In genomic region chr2:43073373-43073772, GRCh38 we compare ENCODE assay signal across 10 cellular contexts.
DNase-seq lines count a peak whose midpoint lies in the region; ATAC-seq and TF ChIP-seq lines count a peak whose summit lies in the region.
"Had no signal": no experiment of that assay in that cellular context is flagged by ENCODE, and none has a peak within 500 bp of the region (broad histone marks: within the 10 kb centered on the region; RNA-seq: fewer than 3 reads in every experiment).

No MANE protein-coding gene starts in this region.

- intact Hi-C loops in upper lobe of right lung (cut with DNase I): no loop called here

- H3K4me1 Mint-ChIP-seq in chondrocyte (ENCODE audit: low read depth): peaks cover 86% of the 10 kb centered on the region
- peaks cover 3% of the 10 kb centered on the region for H3K4me1 Mint-ChIP-seq in glutamatergic neuron (ENCODE audit: low read depth, unreplicated experiment)

- H3K4me1 ChIP-seq in upper lobe of right lung: peaks cover 55% of the 10 kb centered on the region

- H3K9me3 Mint-ChIP-seq in chondrocyte (ENCODE audit: low read depth) (no peaks in the 10 kb centered on the region), glutamatergic neuron (ENCODE audit: unreplicated experiment) (peaks cover 4% of the 10 kb centered on the region)
- H3K9me3 Mint-ChIP-seq: T-cell had no signal

- no peaks in the 10 kb centered on the region for H3K9me3 ChIP-seq in upper lobe of right lung

- H3K27ac Mint-ChIP-seq in chondrocyte (ENCODE audit: unreplicated experiment): peak overlapping the region; percentile 90
- no peak overlapping the region for H3K27ac Mint-ChIP-seq in glutamatergic neuron (ENCODE audit: unreplicated experiment)
- H3K27ac Mint-ChIP-seq: activated naive CD8-positive, alpha-beta T cell; T-cell had no signal

- no peaks in the 10 kb centered on the region for H3K27me3 ChIP-seq in upper lobe of right lung

- H3K27ac ChIP-seq in upper lobe of right lung: peak overlapping the region; percentile 78
- H3K27ac ChIP-seq: KMS-11 had no signal

- H3K27me3 Mint-ChIP-seq in chondrocyte (ENCODE audit: low read depth) (no peaks in the 10 kb centered on the region), glutamatergic neuron (ENCODE audit: unreplicated experiment) (no peaks in the 10 kb centered on the region)
- H3K27me3 Mint-ChIP-seq: activated naive CD8-positive, alpha-beta T cell; T-cell had no signal

- no peak for ATAC-seq in upper lobe of right lung
- no peak for ATAC-seq in GM19324 (IDR thresholded peaks at IDR 0.05; ENCODE audit: low FRiP score, unreplicated experiment)
- ATAC-seq: T-cell had no signal

- H3K4me3 ChIP-seq in upper lobe of right lung: no peak overlapping the region

- TF ChIP-seq CTCF in chondrocyte (IDR thresholded peaks at IDR 0.05): no peak
- TF ChIP-seq CTCF in upper lobe of right lung (IDR thresholded peaks at IDR 0.05): no peak
- TF ChIP-seq CTCF in glutamatergic neuron (IDR thresholded peaks at IDR 0.05; ENCODE audit: partially characterized antibody, unreplicated experiment): no peak

- peak; percentile 14 for DNase-seq in NCI-H69 (lab: John Stamatoyannopoulos, UW)
- no peak for DNase-seq in chondrocyte (ENCODE audit: low spot score)
- DNase-seq in kidney tubule cell (ENCODE audit: low spot score): peak; percentile 44
- DNase-seq in upper lobe of right lung: no peak
- DNase-seq in activated CD4-positive, alpha-beta T cell treated with anti-CD3 and anti-CD28 coated beads, Interleukin-2, amount 50 U/mL, for 1 hour: no peak
- DNase-seq in glutamatergic neuron: no peak
- DNase-seq: T-cell had no signal

- H3K4me3 Mint-ChIP-seq in chondrocyte (ENCODE audit: unreplicated experiment): peak overlapping the region; percentile 31
- no peak overlapping the region for H3K4me3 Mint-ChIP-seq in glutamatergic neuron (ENCODE audit: unreplicated experiment)
- H3K4me3 Mint-ChIP-seq: activated naive CD8-positive, alpha-beta T cell; T-cell had no signal

- no peaks in the 10 kb centered on the region for H3K36me3 Mint-ChIP-seq in chondrocyte (ENCODE audit: low read depth)
- no peaks in the 10 kb centered on the region for H3K36me3 Mint-ChIP-seq in glutamatergic neuron (ENCODE audit: unreplicated experiment)
- H3K36me3 Mint-ChIP-seq: T-cell had no signal

- no peaks in the 10 kb centered on the region for H3K36me3 ChIP-seq in upper lobe of right lung

Comparison
In these comparisons a context has a peak if more than half of its experiments do, and no peak if none do; other contexts are left out.
1. DNase-seq: peak in NCI-H69 (single experiment) and kidney tubule cell (single experiment); none in chondrocyte (single experiment), upper lobe of right lung (single experiment), activated CD4-positive, alpha-beta T cell treated with anti-CD3 and anti-CD28 coated beads, Interleukin-2, amount 50 U/mL, for 1 hour (single experiment) and glutamatergic neuron (single experiment).